9 cellular contexts compared by ENCODE assay signal in genomic region chr14:56555921-56556570, GRCh38. TPM values are rescaled to one million over a fixed set of nuclear protein-coding genes. Genes with fewer than 3 reads are reported as not detected.
DNase-seq lines count a peak whose midpoint lies in the region; ATAC-seq and TF ChIP-seq lines count a peak whose summit lies in the region.
"Had no signal": no experiment of that assay in that cellular context is flagged by ENCODE, and none has a peak within 500 bp of the region (broad histone marks: within the 10 kb centered on the region; RNA-seq: fewer than 3 reads in every experiment).

No MANE protein-coding gene starts in this region.

- H2AFZ ChIP-seq in osteoblast (ENCODE audit: low read length): no peak overlapping the region

- no peaks in the 10 kb centered on the region for H3K79me2 ChIP-seq in osteoblast (ENCODE audit: insufficient read depth, low read length)

- H3K27ac ChIP-seq in left ventricle myocardium inferior (replicated peaks) (no peak overlapping the region), osteoblast (ENCODE audit: low read depth, low read length) (no peak overlapping the region)

- DNase-seq in left ventricle myocardium inferior (no peak), left ventricle myocardium superior (no peak), NCI-H2227 treated with DMSO at 0.1 percent for 48 hours (lab: John Stamatoyannopoulos, UW) (peak; percentile 40), dedifferentiated amniotic fluid mesenchymal stem cell (ENCODE audit: extremely low spot score) (peak; percentile 44), osteoblast (ENCODE audit: insufficient read length, low spot score, missing footprints) (no peak)
- no peak for DNase-seq in activated CD4-positive, alpha-beta T cell treated with anti-CD3 and anti-CD28 coated beads, Interleukin-2, amount 10 ng/mL, durations not matched to agents 24 days and 14 days
- DNase-seq in activated naive CD4-positive, alpha-beta T cell treated with anti-CD3 and anti-CD28 coated beads for 36 hours: no peak
- DNase-seq: activated naive CD8-positive, alpha-beta T cell treated with anti-CD3 and anti-CD28 coated beads, Interleukin-2, amount 10 ng/mL, durations not matched to agents 7 days and 5 days had no signal

- no peaks in the 10 kb centered on the region for H4K20me1 ChIP-seq in osteoblast (ENCODE audit: insufficient read depth, low read length)

- no peaks in the 10 kb centered on the region for H3K9me3 ChIP-seq in left ventricle myocardium inferior (replicated peaks)
- H3K9me3 ChIP-seq in osteoblast (ENCODE audit: low read depth, low read length): no peaks in the 10 kb centered on the region

- no peaks in the 10 kb centered on the region for H3K9me3 Mint-ChIP-seq in activated CD4-positive, alpha-beta T cell treated with anti-CD3 and anti-CD28 coated beads, Interleukin-2, amount 10 ng/mL, durations not matched to agents 24 days and 14 days
- no peaks in the 10 kb centered on the region for H3K9me3 Mint-ChIP-seq in activated naive CD4-positive, alpha-beta T cell treated with anti-CD3 and anti-CD28 coated beads for 36 hours
- H3K9me3 Mint-ChIP-seq: activated naive CD8-positive, alpha-beta T cell treated with anti-CD3 and anti-CD28 coated beads, Interleukin-2, amount 10 ng/mL, durations not matched to agents 7 days and 5 days had no signal

- intact Hi-C loops in left ventricle myocardium inferior (cut with micrococcal nuclease): no loop called here
- intact Hi-C loops in left ventricle myocardium superior (cut with micrococcal nuclease): no loop called here
- intact Hi-C loops in activated CD4-positive, alpha-beta T cell treated with anti-CD3 and anti-CD28 coated beads, Interleukin-2, amount 10 ng/mL, durations not matched to agents 24 days and 14 days (cut with micrococcal nuclease): loop anchor here (2.0 kb wide), 1 partner anchor 761 kb away; no protein-coding TSS in a partner anchor
- intact Hi-C loops in activated naive CD4-positive, alpha-beta T cell treated with anti-CD3 and anti-CD28 coated beads for 36 hours (cut with micrococcal nuclease): loop anchor here (2.0 to 5.0 kb wide), 2 partner anchors 511 to 646 kb away; no protein-coding TSS in a partner anchor

- no peak overlapping the region for H3K4me3 Mint-ChIP-seq in activated CD4-positive, alpha-beta T cell treated with anti-CD3 and anti-CD28 coated beads, Interleukin-2, amount 10 ng/mL, durations not matched to agents 24 days and 14 days
- no peak overlapping the region for H3K4me3 Mint-ChIP-seq in activated naive CD4-positive, alpha-beta T cell treated with anti-CD3 and anti-CD28 coated beads for 36 hours
- H3K4me3 Mint-ChIP-seq: activated naive CD8-positive, alpha-beta T cell treated with anti-CD3 and anti-CD28 coated beads, Interleukin-2, amount 10 ng/mL, durations not matched to agents 7 days and 5 days had no signal

- TF ChIP-seq CTCF in left ventricle myocardium inferior (IDR thresholded peaks at IDR 0.05; ENCODE audit: borderline replicate concordance) (peak; percentile 50), osteoblast (IDR thresholded peaks at IDR 0.05; ENCODE audit: extremely low read depth, low read depth, low read length) (peak; percentile 66)

- no peaks in the 10 kb centered on the region for H3K4me1 ChIP-seq in left ventricle myocardium inferior
- no peaks in the 10 kb centered on the region for H3K4me1 ChIP-seq in osteoblast (ENCODE audit: insufficient read depth, low read length)

- ATAC-seq in left ventricle myocardium superior: no peak
- no peak for ATAC-seq in HG03460 (IDR thresholded peaks at IDR 0.05; ENCODE audit: unreplicated experiment)

- peaks cover 10% of the 10 kb centered on the region for H3K27me3 Mint-ChIP-seq in activated CD4-positive, alpha-beta T cell treated with anti-CD3 and anti-CD28 coated beads, Interleukin-2, amount 10 ng/mL, durations not matched to agents 24 days and 14 days
- H3K27me3 Mint-ChIP-seq in activated naive CD4-positive, alpha-beta T cell treated with anti-CD3 and anti-CD28 coated beads for 36 hours (ENCODE audit: low read depth): peaks cover 8% of the 10 kb centered on the region

- CTCF ChIA-PET in activated naive CD4-positive, alpha-beta T cell treated with anti-CD3 and anti-CD28 coated beads for 36 hours (lab: Charles Lee): interaction anchor here (0.7 kb wide), 2 partner anchors 30 to 1289 kb away, joined by 3 read pairs; no protein-coding TSS in a partner anchor

- no peak overlapping the region for H3K4me2 ChIP-seq in osteoblast (ENCODE audit: insufficient read depth, low read length)

- H3K27ac Mint-ChIP-seq in activated CD4-positive, alpha-beta T cell treated with anti-CD3 and anti-CD28 coated beads, Interleukin-2, amount 10 ng/mL, durations not matched to agents 24 days and 14 days: no peak overlapping the region
- no peak overlapping the region for H3K27ac Mint-ChIP-seq in activated naive CD4-positive, alpha-beta T cell treated with anti-CD3 and anti-CD28 coated beads for 36 hours
- H3K27ac Mint-ChIP-seq: activated naive CD8-positive, alpha-beta T cell treated with anti-CD3 and anti-CD28 coated beads, Interleukin-2, amount 10 ng/mL, durations not matched to agents 7 days and 5 days had no signal

- no peaks in the 10 kb centered on the region for H3K4me1 Mint-ChIP-seq in activated CD4-positive, alpha-beta T cell treated with anti-CD3 and anti-CD28 coated beads, Interleukin-2, amount 10 ng/mL, durations not matched to agents 24 days and 14 days
- H3K4me1 Mint-ChIP-seq in activated naive CD4-positive, alpha-beta T cell treated with anti-CD3 and anti-CD28 coated beads for 36 hours (ENCODE audit: low read depth): no peaks in the 10 kb centered on the region
- H3K4me1 Mint-ChIP-seq: activated naive CD8-positive, alpha-beta T cell treated with anti-CD3 and anti-CD28 coated beads, Interleukin-2, amount 10 ng/mL, durations not matched to agents 7 days and 5 days had no signal

- H3K27me3 ChIP-seq in left ventricle myocardium inferior (ENCODE audit: low read depth) (peaks cover 93% of the 10 kb centered on the region), osteoblast (ENCODE audit: insufficient read depth, low read length) (peaks cover 6% of the 10 kb centered on the region)

- H3K4me3 ChIP-seq in left ventricle myocardium inferior (no peak overlapping the region), osteoblast (ENCODE audit: insufficient read depth, low read length) (no peak overlapping the region)

- H3K36me3 ChIP-seq in left ventricle myocardium inferior: no peaks in the 10 kb centered on the region
- no peaks in the 10 kb centered on the region for H3K36me3 ChIP-seq in osteoblast (ENCODE audit: insufficient read depth, low read length)

- no peaks in the 10 kb centered on the region for H3K36me3 Mint-ChIP-seq in activated CD4-positive, alpha-beta T cell treated with anti-CD3 and anti-CD28 coated beads, Interleukin-2, amount 10 ng/mL, durations not matched to agents 24 days and 14 days (ENCODE audit: low read depth)
- H3K36me3 Mint-ChIP-seq in activated naive CD4-positive, alpha-beta T cell treated with anti-CD3 and anti-CD28 coated beads for 36 hours (ENCODE audit: low read depth): no peaks in the 10 kb centered on the region
- H3K36me3 Mint-ChIP-seq: activated naive CD8-positive, alpha-beta T cell treated with anti-CD3 and anti-CD28 coated beads, Interleukin-2, amount 10 ng/mL, durations not matched to agents 7 days and 5 days had no signal

RNA-seq across cellular contexts. Expression of gene TMEM260, which starts 23.6 kb away (rescaled TPM):
- total RNA-seq in left ventricle myocardium inferior: 5.1 TPM
- 6.6 TPM for total RNA-seq in left ventricle myocardium superior
- total RNA-seq in osteoblast: 15.6 and 16.5 TPM in 2 replicates
- total RNA-seq in activated CD4-positive, alpha-beta T cell treated with anti-CD3 and anti-CD28 coated beads, Interleukin-2, amount 10 ng/mL, durations not matched to agents 24 days and 14 days: 12.0 and 14.7 TPM in 2 replicates
- 10 to 100 TPM in 1 of 2 experiments, 1 to 10 TPM in 1; 9.6 to 11.9 TPM for total RNA-seq in activated naive CD4-positive, alpha-beta T cell treated with anti-CD3 and anti-CD28 coated beads for 36 hours

Comparison
In these comparisons a context has a peak if more than half of its experiments do, and no peak if none do; other contexts are left out.
1. DNase-seq: peak in NCI-H2227 treated with DMSO at 0.1 percent for 48 hours (single experiment) and dedifferentiated amniotic fluid mesenchymal stem cell (single experiment); none in left ventricle myocardium inferior (single experiment), left ventricle myocardium superior (single experiment), osteoblast (single experiment), activated CD4-positive, alpha-beta T cell treated with anti-CD3 and anti-CD28 coated beads, Interleukin-2, amount 10 ng/mL, durations not matched to agents 24 days and 14 days (single experiment) and activated naive CD4-positive, alpha-beta T cell treated with anti-CD3 and anti-CD28 coated beads for 36 hours (single experiment).
2. intact Hi-C loops: an anchor here in activated CD4-positive, alpha-beta T cell treated with anti-CD3 and anti-CD28 coated beads, Interleukin-2, amount 10 ng/mL, durations not matched to agents 24 days and 14 days (2.0 kb wide) and activated naive CD4-positive, alpha-beta T cell treated with anti-CD3 and anti-CD28 coated beads for 36 hours (2.0 to 5.0 kb wide); none called in left ventricle myocardium inferior and left ventricle myocardium superior.